Comparison of ENCODE assay signal across 12 cellular contexts in the genomic region with DNA sequence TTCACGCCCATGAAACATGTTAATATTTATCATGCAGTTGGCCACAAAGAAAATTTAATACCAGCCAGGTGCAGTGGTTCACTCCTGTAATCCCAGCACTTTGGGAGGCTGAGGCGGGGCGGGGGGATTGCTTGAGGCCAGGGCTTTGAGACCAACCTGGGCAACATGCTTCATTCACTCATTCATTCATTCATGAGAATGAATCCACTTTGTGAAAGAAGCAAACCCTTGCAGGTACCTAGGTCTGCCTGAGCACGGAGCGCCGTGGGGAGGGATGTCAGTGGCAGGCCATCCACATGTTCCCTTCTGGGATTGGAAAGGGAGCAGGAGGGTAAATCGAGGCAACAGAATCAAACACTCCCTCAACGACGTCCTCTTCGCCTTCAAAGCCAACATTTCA. TPM values are rescaled to one million over a fixed set of nuclear protein-coding genes. Genes with fewer than 3 reads are reported as not detected.
DNase-seq lines count a peak whose midpoint lies in the region; TF ChIP-seq lines count a peak whose summit lies in the region.
"Had no signal": no experiment of that assay in that cellular context is flagged by ENCODE, and none has a peak within 500 bp of the region (broad histone marks: within the 10 kb centered on the region; RNA-seq: fewer than 3 reads in every experiment).

No MANE protein-coding gene starts in this region.

- no peak for DNase-seq in breast epithelium (ENCODE audit: low spot score in 2 of 2)
- no peak for DNase-seq in MCF 10A (ENCODE audit: unreplicated experiment)
- DNase-seq in ascending aorta (ENCODE audit: low spot score in 2 of 2): peak in 1 of 2 donors; percentile 53
- DNase-seq in transverse colon: no peak
- no peak for DNase-seq in AML-193 (lab: John Stamatoyannopoulos, UW)
- no peak for DNase-seq in kidney tubule cell (ENCODE audit: low spot score)
- no peak for DNase-seq in HEK293T (ENCODE audit: extremely low spot score)
- DNase-seq: activated CD8-positive, alpha-beta memory T cell treated with anti-CD3 and anti-CD28 coated beads, Interleukin-2, amount 50 U/mL, for 4 hours; cortex of kidney; NCI-H2171 treated with DMSO at 0.1 percent for 48 hours had no signal

- H3K9me3 ChIP-seq in breast epithelium: no peaks in the 10 kb centered on the region
- H3K9me3 ChIP-seq in ascending aorta: no peaks in the 10 kb centered on the region
- H3K9me3 ChIP-seq in muscle layer of colon (ENCODE audit: low read length): no peaks in the 10 kb centered on the region
- no peaks in the 10 kb centered on the region for H3K9me3 ChIP-seq in transverse colon

- H3K4me3 ChIP-seq in breast epithelium (no peak overlapping the region), ascending aorta (no peak overlapping the region), muscle layer of colon (ENCODE audit: low read depth in 1 of 2, low read length in 2 of 2) (no peak overlapping the region), transverse colon (no peak overlapping the region)

- H3K27ac Mint-ChIP-seq in MCF 10A (ENCODE audit: low read depth, unreplicated experiment): no peak overlapping the region
- H3K27ac Mint-ChIP-seq: progenitor cell of endocrine pancreas had no signal

- intact Hi-C loops in breast epithelium (cut with DNase I; ENCODE audit: low total_unique reads): loop anchor here (5.0 kb wide), 1 partner anchor 43 kb away; no protein-coding TSS in a partner anchor
- intact Hi-C loops in MCF 10A (cut with micrococcal nuclease): no loop called here
- intact Hi-C loops in ascending aorta (cut with DNase I): loop anchor here (10.0 kb wide), 1 partner anchor 1046 kb away; no protein-coding TSS in a partner anchor
- intact Hi-C loops in transverse colon (cut with DNase I; ENCODE audit: low total_unique reads): no loop called here

- no TSS peak for BruUV-seq in MCF 10A (replicated peaks; lab: Mats Ljungman, UMichigan)

- no peak for TF ChIP-seq POLR2A in breast epithelium (IDR thresholded peaks at IDR 0.05)
- TF ChIP-seq POLR2A in transverse colon (IDR thresholded peaks at IDR 0.05): no peak

- POLR2A ChIA-PET in MCF 10A (lab: Yijun Ruan, JAX): no interaction called here
- POLR2A ChIA-PET in HEK293T (lab: Yijun Ruan, JAX): no interaction called here

- in situ Hi-C loops in transverse colon (cut with MboI; ENCODE audit: low pct_ligation_motif_present in 1 of 4, low pct_unique_long_range_greater_than_20kb in 1 of 4, low sequenced_read_pairs in 3 of 4): loop anchor here in 2 of 4 donors (25.0 kb wide), 2 partner anchors 138 to 838 kb away; no protein-coding TSS in a partner anchor

- peaks cover 0 to 16% of the 10 kb centered on the region in 2 donors for H3K4me1 ChIP-seq in breast epithelium
- peaks cover 6 to 75% of the 10 kb centered on the region in 2 donors for H3K4me1 ChIP-seq in ascending aorta
- H3K4me1 ChIP-seq in muscle layer of colon (ENCODE audit: insufficient read depth, low read length): peaks cover 65% of the 10 kb centered on the region
- H3K4me1 ChIP-seq in transverse colon: peaks cover 55 to 87% (median 84%) of the 10 kb centered on the region in 4 donors

- H3K27me3 Mint-ChIP-seq in MCF 10A (ENCODE audit: insufficient read depth, unreplicated experiment): no peaks in the 10 kb centered on the region
- H3K27me3 Mint-ChIP-seq: progenitor cell of endocrine pancreas had no signal

- peak overlapping the region; percentile 53 to 75 for H3K27ac ChIP-seq in breast epithelium
- H3K27ac ChIP-seq in ascending aorta: peak overlapping the region; percentile 96 to 97
- H3K27ac ChIP-seq in muscle layer of colon (ENCODE audit: low read depth, low read length): peak overlapping the region; percentile 49
- H3K27ac ChIP-seq in transverse colon: peak overlapping the region; percentile 99 to 100 (median 100)

- CTCF ChIA-PET in MCF 10A (lab: Yijun Ruan, JAX): interaction anchor here (1.0 kb wide), 1 partner anchor 32 kb away, joined by 3 read pairs; no protein-coding TSS in a partner anchor
- CTCF ChIA-PET in HEK293T (lab: Yijun Ruan, JAX): no interaction called here

- H3K9ac ChIP-seq in muscle layer of colon (ENCODE audit: low read length): no peak overlapping the region

- no peak for TF ChIP-seq CTCF in breast epithelium (IDR thresholded peaks at IDR 0.05)
- no peak for TF ChIP-seq CTCF in MCF 10A (IDR thresholded peaks at IDR 0.05; ENCODE audit: unreplicated experiment)
- TF ChIP-seq CTCF in ascending aorta (IDR thresholded peaks at IDR 0.05): no peak
- TF ChIP-seq CTCF in transverse colon (IDR thresholded peaks at IDR 0.05): no peak

- H3K9me3 Mint-ChIP-seq in MCF 10A (ENCODE audit: unreplicated experiment): no peaks in the 10 kb centered on the region

- WGBS in transverse colon (ENCODE audit: low coverage in 1 of 2), 2 donors: 80 to 87% methylated on average over 2 to 10 of the region's 10 CpGs

- H3K4me3 Mint-ChIP-seq in MCF 10A (ENCODE audit: unreplicated experiment): no peak overlapping the region

- peaks cover 60% of the 10 kb centered on the region for H3K4me1 Mint-ChIP-seq in MCF 10A (ENCODE audit: insufficient read depth, unreplicated experiment)

- H3K27me3 ChIP-seq in breast epithelium (no peaks in the 10 kb centered on the region), ascending aorta (no peaks in the 10 kb centered on the region), muscle layer of colon (ENCODE audit: control insufficient read depth in 1 of 2, insufficient read depth in 2 of 2, low read length in 2 of 2) (no peaks in the 10 kb centered on the region), transverse colon (no peaks in the 10 kb centered on the region)

- H3K36me3 ChIP-seq in breast epithelium (no peaks in the 10 kb centered on the region), ascending aorta (no peaks in the 10 kb centered on the region), muscle layer of colon (ENCODE audit: insufficient read depth, low read length) (no peaks in the 10 kb centered on the region), transverse colon (no peaks in the 10 kb centered on the region)

- no peaks in the 10 kb centered on the region for H3K36me3 Mint-ChIP-seq in MCF 10A (ENCODE audit: insufficient read depth, unreplicated experiment)

- no peak for TF ChIP-seq EP300 in transverse colon (IDR thresholded peaks at IDR 0.05; ENCODE audit: low read depth)

TF ChIP-seq in HEK293T, 16 proteins besides CTCF, POLR2A, EP300 and RAD21:
- TF ChIP-seq ZNF384 (IDR thresholded peaks at IDR 0.05) (no peak), FOXK2 (IDR thresholded peaks at IDR 0.05) (no peak), FOXM1 (IDR thresholded peaks at IDR 0.05; ENCODE audit: borderline replicate concordance) (no peak), SUZ12 (IDR thresholded peaks at IDR 0.05) (no peak), FOXA1 (IDR thresholded peaks at IDR 0.05) (no peak), HDGF (IDR thresholded peaks at IDR 0.05; ENCODE audit: borderline replicate concordance) (no peak), SP1 (IDR thresholded peaks at IDR 0.05) (no peak), TARDBP (IDR thresholded peaks at IDR 0.05) (no peak)
TF ChIP-seq in HEK293T: peak in this region for 0.

RNA-seq across cellular contexts. Expression of gene ANXA11, which starts 4.7 kb away (rescaled TPM):
- total RNA-seq in breast epithelium (100 to 1,000 TPM in 1 of 3 donors, 10 to 100 TPM in 2; 83.3 to 102 (median 93.4) TPM), MCF 10A (2022) (68.5 and 93.8 TPM in 2 replicates), ascending aorta (237 TPM), transverse colon (100 to 1,000 TPM; 134 to 247 (median 219) TPM)

Comparison
In these comparisons a context has a peak if more than half of its experiments do, and no peak if none do; other contexts are left out.
1. intact Hi-C loops: an anchor here in breast epithelium (5.0 kb wide) and ascending aorta (10.0 kb wide); none called in MCF 10A and transverse colon.
2. H3K27ac ChIP-seq: peak in every context shown above with its lines; median percentile 100 in transverse colon; 96 in ascending aorta; 64 in breast epithelium; 49 in muscle layer of colon.